Comparison of ENCODE assay signal across 25 cellular contexts in genomic region chr3:161644871-161645636, GRCh38.
DNase-seq lines count a peak whose midpoint lies in the region; ATAC-seq and TF ChIP-seq lines count a peak whose summit lies in the region.
"Had no signal": no experiment of that assay in that cellular context is flagged by ENCODE, and none has a peak within 500 bp of the region (broad histone marks: within the 10 kb centered on the region; RNA-seq: fewer than 3 reads in every experiment).

No MANE protein-coding gene starts in this region.

- DNase-seq in NCI-H69 (lab: John Stamatoyannopoulos, UW) (peak; percentile 53), foreskin melanocyte (peak; percentile 3), pons (ENCODE audit: low spot score) (peak; percentile 51), testis (no peak), glomerular visceral epithelial cell (ENCODE audit: extremely low spot score) (no peak), GM19240 (ENCODE audit: insufficient read length, low spot score) (no peak)
- DNase-seq: activated CD4-positive, alpha-beta T cell treated with anti-CD3 and anti-CD28 coated beads for 4 hours; activated CD8-positive, alpha-beta T cell treated with anti-CD3 and anti-CD28 coated beads, Interleukin-2, amount 10 ng/mL, durations not matched to agents 7 days and 5 days; activated naive CD4-positive, alpha-beta T cell treated with anti-CD3 and anti-CD28 coated beads, Interleukin-2, amount 50 U/mL, for 16 hours; DMS79 treated with DMSO at 0.1 percent for 48 hours; effector CD4-positive, alpha-beta T cell; glutamatergic neuron; islet precursor cell; left ventricle myocardium inferior; NCI-H2107; NCI-H82; spleen; stimulated activated CD4-positive, alpha-beta T cell treated with anti-CD3 and anti-CD28 coated beads, Interleukin-2, amount 100 ng/mL, for 24 hours; stimulated activated naive CD8-positive, alpha-beta T cell treated with anti-CD3 and anti-CD28 coated beads, Interleukin-15, amount 100 ng/mL, for 72 hours; T1000; thyroid gland; WERI-Rb-1 had no signal

- WGBS in testis, 2 donors: 52 to 59% methylated on average over 6 of the region's 6 CpGs

- no peak for TF ChIP-seq POLR2A in testis (IDR thresholded peaks at IDR 0.05)

- no peak overlapping the region for H3K4me3 ChIP-seq in testis
- H3K4me3 ChIP-seq: left ventricle myocardium inferior, SJSA1, spleen, thyroid gland had no signal

- no peak for ATAC-seq in HG03097 (IDR thresholded peaks at IDR 0.05; ENCODE audit: low FRiP score, unreplicated experiment)
- ATAC-seq: activated CD8-positive, alpha-beta T cell treated with anti-CD3 and anti-CD28 coated beads, Interleukin-2, amount 10 ng/mL, durations not matched to agents 7 days and 5 days; stimulated activated naive CD8-positive, alpha-beta T cell treated with anti-CD3 and anti-CD28 coated beads, Interleukin-15, amount 100 ng/mL, for 72 hours had no signal

- intact Hi-C loops in testis (cut with DNase I; ENCODE audit: low total_unique reads): no loop called here

- no peaks in the 10 kb centered on the region for H3K27me3 ChIP-seq in testis
- H3K27me3 ChIP-seq: SJSA1, spleen, thyroid gland had no signal

- no peak for TF ChIP-seq CTCF in testis (IDR thresholded peaks at IDR 0.05)

- no peaks in the 10 kb centered on the region for H3K4me1 ChIP-seq in testis
- H3K4me1 ChIP-seq: left ventricle myocardium inferior, SJSA1, spleen, thyroid gland had no signal

- no peak overlapping the region for H3K27ac ChIP-seq in testis
- H3K27ac ChIP-seq: C4-2B, left ventricle myocardium inferior, SJSA1, spleen, thyroid gland, WERI-Rb-1 had no signal

- no peaks in the 10 kb centered on the region for H3K36me3 ChIP-seq in testis (ENCODE audit: low read depth, missing control alignments)
- H3K36me3 ChIP-seq: left ventricle myocardium inferior, SJSA1, spleen, thyroid gland, WERI-Rb-1 had no signal

- no peaks in the 10 kb centered on the region for H3K9me3 ChIP-seq in testis
- H3K9me3 ChIP-seq: left ventricle myocardium inferior, SJSA1, spleen, thyroid gland had no signal

Comparison
In these comparisons a context has a peak if more than half of its experiments do, and no peak if none do; other contexts are left out.
1. DNase-seq: peak in NCI-H69 (single experiment), foreskin melanocyte (single experiment) and pons (single experiment); none in testis (single experiment), glomerular visceral epithelial cell (single experiment) and GM19240 (single experiment).